Comparison of ENCODE assay signal across 14 cellular contexts in the genomic region with DNA sequence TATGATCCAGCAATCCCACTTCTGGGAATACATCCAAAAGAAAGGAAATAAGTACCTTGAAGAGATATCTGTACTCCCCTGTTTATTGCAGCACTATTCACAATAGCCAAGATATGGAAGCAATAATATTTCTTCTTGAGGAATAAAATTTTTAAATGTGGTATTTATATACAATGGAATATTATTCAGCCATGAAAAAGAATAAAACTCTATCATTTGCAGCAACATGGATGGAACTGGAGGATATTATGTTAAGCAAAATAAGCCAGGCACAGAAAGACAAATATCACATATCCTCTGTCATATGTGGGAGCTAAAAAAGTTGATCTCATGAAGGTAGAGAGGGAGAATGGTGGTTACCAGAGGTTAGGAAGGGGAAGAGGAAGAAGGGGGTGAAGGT. TPM values are rescaled to one million over a fixed set of nuclear protein-coding genes. Genes with fewer than 3 reads are reported as not detected.
"Had no signal": no experiment of that assay in that cellular context is flagged by ENCODE, and none has a peak within 500 bp of the region (broad histone marks: within the 10 kb centered on the region; RNA-seq: fewer than 3 reads in every experiment).

No MANE protein-coding gene starts in this region.

- H3K9me3 Mint-ChIP-seq: stimulated activated naive B cell treated with anti-CD40 and anti-IgM and Interleukin-4, amounts not matched to agents 10 μg/mL and 1 μg/mL and 100 μg/mL, for 72 hours had no signal

- DNase-seq: activated CD4-positive, CD25-positive, alpha-beta regulatory T cell treated with anti-CD3 and anti-CD28 coated beads, Interleukin-2, amount 50 U/mL, for 72 hours; activated CD8-positive, alpha-beta memory T cell treated with anti-CD3 and anti-CD28 coated beads for 24 hours; activated naive CD4-positive, alpha-beta T cell; head of caudate nucleus; mesendoderm; occipital lobe; stimulated activated naive B cell treated with anti-CD40 and anti-IgM and Interleukin-4, amounts not matched to agents 10 μg/mL and 1 μg/mL and 100 μg/mL, for 72 hours; SW 1271; T1000; transverse colon had no signal

- H3K9me3 ChIP-seq: transverse colon had no signal

- ATAC-seq: stimulated activated naive B cell treated with anti-CD40 and anti-IgM and Interleukin-4, amounts not matched to agents 10 μg/mL and 1 μg/mL and 100 μg/mL, for 72 hours had no signal

- H3K27ac Mint-ChIP-seq: nephron; stimulated activated naive B cell treated with anti-CD40 and anti-IgM and Interleukin-4, amounts not matched to agents 10 μg/mL and 1 μg/mL and 100 μg/mL, for 72 hours had no signal

- H3K4me1 Mint-ChIP-seq: nephron had no signal

- H3K4me3 ChIP-seq: cardiac muscle cell, transverse colon had no signal

- H3K36me3 ChIP-seq: cardiac muscle cell, transverse colon had no signal

- H3K27me3 ChIP-seq: cardiac muscle cell, transverse colon had no signal

- FAIRE-seq: frontal cortex had no signal

- H3K4me3 Mint-ChIP-seq: nephron had no signal

- H3K27ac ChIP-seq: cardiac muscle cell, transverse colon had no signal

RNA-seq across cellular contexts. Expression of a gene that starts 1.4 kb away (rescaled TPM):
- total RNA-seq: epithelial cell of proximal tubule had no signal
